Comparison of ENCODE assay signal across 8 cellular contexts in genomic region chr17:2171725-2172446, GRCh38.
DNase-seq lines count a peak whose midpoint lies in the region; ATAC-seq and TF ChIP-seq lines count a peak whose summit lies in the region.

No MANE protein-coding gene starts in this region.

- peaks cover 0 to 8% of the 10 kb centered on the region in 2 donors for H3K36me3 ChIP-seq in lung (ENCODE audit: control insufficient read depth in 2 of 2, insufficient read depth in 2 of 2, low read length in 2 of 2)
- H3K36me3 ChIP-seq in transverse colon = peaks cover 0 to 17% (median 3%) of the 10 kb centered on the region in 4 donors

- no peak for TF ChIP-seq CTCF in chondrocyte (IDR thresholded peaks at IDR 0.05)
- no peak for TF ChIP-seq CTCF in lung (IDR thresholded peaks at IDR 0.05; ENCODE audit: control extremely low read depth, extremely low read depth)
- no peak for TF ChIP-seq CTCF in transverse colon (IDR thresholded peaks at IDR 0.05)

- DNase-seq in NCI-H2081 (lab: John Stamatoyannopoulos, UW) = peak; percentile 59 to 81
- no peak for DNase-seq in chondrocyte (ENCODE audit: low spot score)
- peak; percentile 79 for DNase-seq in lung (ENCODE audit: low spot score)
- peak; percentile 60 for DNase-seq in transverse colon
- no peak for DNase-seq in DMS53 treated with DMSO at 0.1 percent for 48 hours (lab: John Stamatoyannopoulos, UW; ENCODE audit: unreplicated experiment)
- DNase-seq in stimulated activated CD4-positive, alpha-beta T cell treated with anti-CD3 and anti-CD28 coated beads, Interleukin-1b, Interleukin-23, amount 100 ng/mL, for 48 hours = no peak
- no peak for DNase-seq in D341Med (ENCODE audit: low spot score)

- H3K9me3 ChIP-seq in lung (ENCODE audit: control insufficient read depth in 2 of 2, insufficient read depth in 1 of 2, low read length in 1 of 2) = no peaks in the 10 kb centered on the region
- H3K9me3 ChIP-seq in transverse colon = no peaks in the 10 kb centered on the region

- H3K27me3 ChIP-seq in lung (ENCODE audit: control insufficient read depth, insufficient read depth) (no peaks in the 10 kb centered on the region), transverse colon (no peaks in the 10 kb centered on the region)

- no peaks in the 10 kb centered on the region for H3K9me3 Mint-ChIP-seq in chondrocyte (ENCODE audit: low read depth)

- H3K27ac Mint-ChIP-seq in chondrocyte (ENCODE audit: unreplicated experiment) = peak overlapping the region; percentile 96

- peak; percentile 62 for TF ChIP-seq EP300 in transverse colon (IDR thresholded peaks at IDR 0.05; ENCODE audit: low read depth)

- peaks cover 12% of the 10 kb centered on the region for H3K36me3 Mint-ChIP-seq in chondrocyte (ENCODE audit: low read depth)

- intact Hi-C loops in transverse colon (cut with DNase I; ENCODE audit: low total_unique reads) = loop anchor here (2.0 to 10.0 kb wide), 3 partner anchors 43 to 117 kb away; partner anchors contain the start of gene HIC1

- peak overlapping the region; percentile 91 to 97 for H3K27ac ChIP-seq in lung (ENCODE audit: low read depth in 1 of 2, low read length in 1 of 2)
- H3K27ac ChIP-seq in transverse colon = peak overlapping the region; percentile 76 to 87 (median 82)

- peak overlapping the region; percentile 40 for H3K4me3 Mint-ChIP-seq in chondrocyte (ENCODE audit: unreplicated experiment)

- TF ChIP-seq POLR2A in transverse colon (IDR thresholded peaks at IDR 0.05) = no peak

- H3K4me3 ChIP-seq in lung (no peak overlapping the region), transverse colon (no peak overlapping the region)

- H3K4me1 ChIP-seq in lung (ENCODE audit: control insufficient read depth in 2 of 2, insufficient read depth in 2 of 2, low read length in 2 of 2) (peaks cover 29 to 33% of the 10 kb centered on the region in 2 donors), transverse colon (peaks cover 24 to 43% (median 26%) of the 10 kb centered on the region in 4 donors)

- in situ Hi-C loops in transverse colon (cut with MboI; ENCODE audit: low pct_ligation_motif_present in 1 of 4, low pct_unique_long_range_greater_than_20kb in 1 of 4, low sequenced_read_pairs in 3 of 4) = loop anchor here in 1 of 4 donors (25.0 kb wide), 1 partner anchor 110 kb away; the partner anchor contains the start of gene HIC1

- ATAC-seq in lung (ENCODE audit: insufficient read depth, low FRiP score) (peak; percentile 45), HG02763 (IDR thresholded peaks at IDR 0.05; ENCODE audit: unreplicated experiment) (no peak)

- WGBS in lung, 2 donors = 32 to 65% methylated on average over 11 of the region's 11 CpGs
- 68 to 69% methylated on average over 6 to 11 of the region's 11 CpGs for WGBS in transverse colon (ENCODE audit: low coverage in 1 of 2), 2 donors

- H3K4me1 Mint-ChIP-seq in chondrocyte (ENCODE audit: low read depth) = peaks cover 56% of the 10 kb centered on the region

- H3K27me3 Mint-ChIP-seq in chondrocyte (ENCODE audit: low read depth) = no peaks in the 10 kb centered on the region

Comparison
In these comparisons a context has a peak if more than half of its experiments do, and no peak if none do; other contexts are left out.
1. DNase-seq: peak in NCI-H2081 (2 of 2), lung (single experiment) and transverse colon (single experiment); none in chondrocyte (single experiment), DMS53 treated with DMSO at 0.1 percent for 48 hours (single experiment), stimulated activated CD4-positive, alpha-beta T cell treated with anti-CD3 and anti-CD28 coated beads, Interleukin-1b, Interleukin-23, amount 100 ng/mL, for 48 hours (single experiment) and D341Med (single experiment).